Comparison of ENCODE assay signal across 8 cellular contexts in genomic region chr18:11897781-11898180, GRCh38.
"Had no signal": no experiment of that assay in that cellular context is flagged by ENCODE, and none has a peak within 500 bp of the region (broad histone marks: within the 10 kb centered on the region; RNA-seq: fewer than 3 reads in every experiment).

No MANE protein-coding gene starts in this region.

- FAIRE-seq: G401.6, GM12878, GM12891, GM12892, GM18507, GM19239 had no signal

- DNase-seq: GDM1, GF-D8 had no signal

- ATAC-seq: GM12878 had no signal

- H3K4me3 ChIP-seq: GM12878 had no signal
